Comparison of ENCODE assay signal across 15 cellular contexts in the genomic region with DNA sequence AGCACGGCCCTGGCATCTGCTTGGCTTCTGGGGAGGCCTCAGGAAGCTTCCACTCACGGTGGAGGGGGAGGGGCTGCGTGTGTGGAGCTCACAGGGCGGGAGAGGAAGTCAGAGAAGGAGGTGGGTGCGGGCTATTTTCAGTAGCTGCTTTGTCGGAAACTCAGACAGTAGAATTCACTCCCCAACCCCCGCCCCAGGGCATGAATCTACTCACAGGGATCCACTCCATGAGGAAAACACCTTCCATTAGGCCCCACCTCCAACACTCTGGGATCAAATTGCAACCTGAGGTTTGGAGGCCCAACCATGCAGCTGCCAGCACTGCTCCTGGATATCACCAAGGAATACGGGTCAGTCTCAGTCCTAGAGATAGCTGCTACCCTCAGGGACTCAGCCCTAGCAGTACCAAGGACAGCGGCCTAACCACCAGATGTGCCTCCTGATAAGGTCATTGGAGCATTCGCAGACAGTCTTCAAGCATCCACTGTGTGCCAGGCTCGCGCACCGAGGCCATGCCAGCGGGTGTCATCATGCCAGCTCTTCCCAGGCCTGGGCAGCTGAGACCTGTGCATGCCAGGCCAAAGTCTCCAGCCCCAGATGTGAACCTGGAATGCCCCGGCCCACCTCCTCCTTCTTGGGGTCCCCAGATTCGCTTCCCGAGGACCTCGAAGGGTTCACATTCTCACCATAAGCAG.
DNase-seq lines count a peak whose midpoint lies in the region; ATAC-seq, FAIRE-seq and TF ChIP-seq lines count a peak whose summit lies in the region.
"Had no signal": no experiment of that assay in that cellular context is flagged by ENCODE, and none has a peak within 500 bp of the region (broad histone marks: within the 10 kb centered on the region; RNA-seq: fewer than 3 reads in every experiment).

No MANE protein-coding gene starts in this region.

- H3K36me3 Mint-ChIP-seq in HFFc6 (ENCODE audit: low read depth) (no peaks in the 10 kb centered on the region), WTC11 (peaks cover 7% of the 10 kb centered on the region)
- H3K36me3 Mint-ChIP-seq: CD8-positive, alpha-beta memory T cell had no signal

- H3K9me3 Mint-ChIP-seq in HFFc6 = no peaks in the 10 kb centered on the region
- peaks cover 13% of the 10 kb centered on the region for H3K9me3 Mint-ChIP-seq in WTC11

- H3K4me1 Mint-ChIP-seq in HFFc6 (ENCODE audit: low read depth) (peaks cover 7% of the 10 kb centered on the region; the same call in 1 of the 2 replicates), WTC11 (peaks cover 27% of the 10 kb centered on the region)

- TF ChIP-seq CTCF in HFFc6 (IDR thresholded peaks at IDR 0.05) = no peak
- no peak for TF ChIP-seq CTCF in WTC11 (IDR thresholded peaks at IDR 0.05)

- ATAC-seq in WTC11 = peak; percentile 46
- ATAC-seq in GM21786 (IDR thresholded peaks at IDR 0.05; ENCODE audit: unreplicated experiment) = no peak
- no peak for ATAC-seq in GM19397 (IDR thresholded peaks at IDR 0.05; ENCODE audit: unreplicated experiment)
- ATAC-seq: activated CD4-positive, alpha-beta T cell treated with anti-CD3 and anti-CD28 coated beads for 36 hours; gastrocnemius medialis; lower lobe of right lung had no signal

- DNase-seq in COLO829 (ENCODE audit: low spot score) (peak; percentile 10), HFFc6 (peak; percentile 8), WTC11 (ENCODE audit: low spot score) (peak; percentile 71), iris pigment epithelial cell (ENCODE audit: low read depth) (peak; percentile 11), NCI-H2196 (lab: John Stamatoyannopoulos, UW; ENCODE audit: unreplicated experiment) (no peak), GM19239 (ENCODE audit: insufficient read length, low spot score) (no peak)
- DNase-seq: activated CD4-positive, alpha-beta T cell treated with anti-CD3 and anti-CD28 coated beads for 36 hours; activated naive CD4-positive, alpha-beta T cell; gastrocnemius medialis; lower lobe of right lung; NCI-H1048; stimulated activated CD4-positive, alpha-beta T cell treated with anti-CD3 and anti-CD28 coated beads, Interleukin-15, amount 100 ng/mL, for 24 hours had no signal

- CTCF ChIA-PET in WTC11 (lab: Charles Lee) = interaction anchor here (0.6 to 1.2 kb wide), 6 partner anchors 12 to 103 kb away, joined by 3 to 6 read pairs (median 3); no protein-coding TSS in a partner anchor

- H3K4me3 Mint-ChIP-seq in HFFc6 (no peak overlapping the region), WTC11 (no peak overlapping the region)
- H3K4me3 Mint-ChIP-seq: activated CD4-positive, alpha-beta T cell treated with anti-CD3 and anti-CD28 coated beads for 36 hours; CD8-positive, alpha-beta memory T cell had no signal

- no peak for FAIRE-seq in GM19239 (lab: Jason Lieb, UNC)

- POLR2A ChIA-PET in WTC11 (lab: Charles Lee) = no interaction called here

- H3K27me3 Mint-ChIP-seq in HFFc6 (ENCODE audit: insufficient read depth) (peaks cover 29% of the 10 kb centered on the region), WTC11 (ENCODE audit: low read depth) (peaks cover 29% of the 10 kb centered on the region)

- H3K27ac Mint-ChIP-seq in HFFc6 (no peak overlapping the region), WTC11 (peak overlapping the region; percentile 53; the same call in 1 of the 2 replicates)
- H3K27ac Mint-ChIP-seq: activated CD4-positive, alpha-beta T cell treated with anti-CD3 and anti-CD28 coated beads for 36 hours had no signal

TF ChIP-seq in WTC11, 78 proteins besides CTCF, POLR2A, EP300 and RAD21 (continues in another document):
- TF ChIP-seq ESRRA (CRISPR knock-in tag; IDR thresholded peaks at IDR 0.05; ENCODE audit: borderline replicate concordance) (0 out of 2 replicates have a peak, but pooled peaks have one; percentile 43), CREB1 (CRISPR knock-in tag; IDR thresholded peaks at IDR 0.05) (no peak), TEAD1 (CRISPR knock-in tag; IDR thresholded peaks at IDR 0.05) (peak; percentile 74; the same call in 1 of the 2 replicates), KAT7 (CRISPR knock-in tag; IDR thresholded peaks at IDR 0.05; ENCODE audit: borderline replicate concordance) (0 out of 2 replicates have a peak, but pooled peaks have one; percentile 68), ZNF232 (CRISPR knock-in tag; IDR thresholded peaks at IDR 0.05) (0 out of 2 replicates have a peak, but pooled peaks have one; percentile 66), ZNF423 (CRISPR knock-in tag; IDR thresholded peaks at IDR 0.05) (no peak), JUN (CRISPR knock-in tag; IDR thresholded peaks at IDR 0.05) (peak; percentile 81; the same call in 1 of the 2 replicates), TEAD4 (CRISPR knock-in tag; IDR thresholded peaks at IDR 0.05) (0 out of 2 replicates have a peak, but pooled peaks have one; percentile 75), TP53 (CRISPR knock-in tag; IDR thresholded peaks at IDR 0.05) (0 out of 2 replicates have a peak, but pooled peaks have one; percentile 24), ZNF416 (CRISPR knock-in tag; IDR thresholded peaks at IDR 0.05) (0 out of 2 replicates have a peak, but pooled peaks have one; percentile 42), NFE2L1 (CRISPR knock-in tag; IDR thresholded peaks at IDR 0.05) (0 out of 2 replicates have a peak, but pooled peaks have one; percentile 33), SMAD4 (CRISPR knock-in tag; IDR thresholded peaks at IDR 0.05) (0 out of 2 replicates have a peak, but pooled peaks have one; percentile 50), FOXK1 (CRISPR knock-in tag; IDR thresholded peaks at IDR 0.05) (no peak), FOXP1 (CRISPR knock-in tag; IDR thresholded peaks at IDR 0.05; ENCODE audit: borderline replicate concordance) (0 out of 2 replicates have a peak, but pooled peaks have one; percentile 42), TCF7 (CRISPR knock-in tag; IDR thresholded peaks at IDR 0.05; ENCODE audit: low read depth) (peak; percentile 70; the same call in 1 of the 2 replicates)
- TF ChIP-seq, protein P1, sequence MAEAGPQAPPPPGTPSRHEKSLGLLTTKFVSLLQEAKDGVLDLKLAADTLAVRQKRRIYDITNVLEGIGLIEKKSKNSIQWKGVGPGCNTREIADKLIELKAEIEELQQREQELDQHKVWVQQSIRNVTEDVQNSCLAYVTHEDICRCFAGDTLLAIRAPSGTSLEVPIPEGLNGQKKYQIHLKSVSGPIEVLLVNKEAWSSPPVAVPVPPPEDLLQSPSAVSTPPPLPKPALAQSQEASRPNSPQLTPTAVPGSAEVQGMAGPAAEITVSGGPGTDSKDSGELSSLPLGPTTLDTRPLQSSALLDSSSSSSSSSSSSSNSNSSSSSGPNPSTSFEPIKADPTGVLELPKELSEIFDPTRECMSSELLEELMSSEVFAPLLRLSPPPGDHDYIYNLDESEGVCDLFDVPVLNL (CRISPR knock-in tag; IDR thresholded peaks at IDR 0.05; ENCODE audit: borderline replicate concordance, low read depth) = no peak
- TF ChIP-seq, protein P2, sequence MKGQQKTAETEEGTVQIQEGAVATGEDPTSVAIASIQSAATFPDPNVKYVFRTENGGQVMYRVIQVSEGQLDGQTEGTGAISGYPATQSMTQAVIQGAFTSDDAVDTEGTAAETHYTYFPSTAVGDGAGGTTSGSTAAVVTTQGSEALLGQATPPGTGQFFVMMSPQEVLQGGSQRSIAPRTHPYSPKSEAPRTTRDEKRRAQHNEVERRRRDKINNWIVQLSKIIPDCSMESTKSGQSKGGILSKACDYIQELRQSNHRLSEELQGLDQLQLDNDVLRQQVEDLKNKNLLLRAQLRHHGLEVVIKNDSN (CRISPR knock-in tag; IDR thresholded peaks at IDR 0.05) = peak; percentile 66; the same call in 1 of the 2 replicates
- TF ChIP-seq, protein P3, sequence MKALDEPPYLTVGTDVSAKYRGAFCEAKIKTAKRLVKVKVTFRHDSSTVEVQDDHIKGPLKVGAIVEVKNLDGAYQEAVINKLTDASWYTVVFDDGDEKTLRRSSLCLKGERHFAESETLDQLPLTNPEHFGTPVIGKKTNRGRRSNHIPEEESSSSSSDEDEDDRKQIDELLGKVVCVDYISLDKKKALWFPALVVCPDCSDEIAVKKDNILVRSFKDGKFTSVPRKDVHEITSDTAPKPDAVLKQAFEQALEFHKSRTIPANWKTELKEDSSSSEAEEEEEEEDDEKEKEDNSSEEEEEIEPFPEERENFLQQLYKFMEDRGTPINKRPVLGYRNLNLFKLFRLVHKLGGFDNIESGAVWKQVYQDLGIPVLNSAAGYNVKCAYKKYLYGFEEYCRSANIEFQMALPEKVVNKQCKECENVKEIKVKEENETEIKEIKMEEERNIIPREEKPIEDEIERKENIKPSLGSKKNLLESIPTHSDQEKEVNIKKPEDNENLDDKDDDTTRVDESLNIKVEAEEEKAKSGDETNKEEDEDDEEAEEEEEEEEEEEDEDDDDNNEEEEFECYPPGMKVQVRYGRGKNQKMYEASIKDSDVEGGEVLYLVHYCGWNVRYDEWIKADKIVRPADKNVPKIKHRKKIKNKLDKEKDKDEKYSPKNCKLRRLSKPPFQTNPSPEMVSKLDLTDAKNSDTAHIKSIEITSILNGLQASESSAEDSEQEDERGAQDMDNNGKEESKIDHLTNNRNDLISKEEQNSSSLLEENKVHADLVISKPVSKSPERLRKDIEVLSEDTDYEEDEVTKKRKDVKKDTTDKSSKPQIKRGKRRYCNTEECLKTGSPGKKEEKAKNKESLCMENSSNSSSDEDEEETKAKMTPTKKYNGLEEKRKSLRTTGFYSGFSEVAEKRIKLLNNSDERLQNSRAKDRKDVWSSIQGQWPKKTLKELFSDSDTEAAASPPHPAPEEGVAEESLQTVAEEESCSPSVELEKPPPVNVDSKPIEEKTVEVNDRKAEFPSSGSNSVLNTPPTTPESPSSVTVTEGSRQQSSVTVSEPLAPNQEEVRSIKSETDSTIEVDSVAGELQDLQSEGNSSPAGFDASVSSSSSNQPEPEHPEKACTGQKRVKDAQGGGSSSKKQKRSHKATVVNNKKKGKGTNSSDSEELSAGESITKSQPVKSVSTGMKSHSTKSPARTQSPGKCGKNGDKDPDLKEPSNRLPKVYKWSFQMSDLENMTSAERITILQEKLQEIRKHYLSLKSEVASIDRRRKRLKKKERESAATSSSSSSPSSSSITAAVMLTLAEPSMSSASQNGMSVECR (CRISPR knock-in tag; IDR thresholded peaks at IDR 0.05; ENCODE audit: borderline replicate concordance) = peak; percentile 87

Comparison
In these comparisons a context has a peak if more than half of its experiments do, and no peak if none do; other contexts are left out.
1. DNase-seq: peak in COLO829 (single experiment), HFFc6 (single experiment), WTC11 (single experiment) and iris pigment epithelial cell (single experiment); none in NCI-H2196 (single experiment) and GM19239 (single experiment).